15 cellular contexts compared by ENCODE assay signal in genomic region chr11:44306469-44307244, GRCh38. TPM values are rescaled to one million over a fixed set of nuclear protein-coding genes. Genes with fewer than 3 reads are reported as not detected.
A peak's percentile ranks its signal among the peaks of the same experiment; 100 is the strongest.
DNase-seq lines count a peak whose midpoint lies in the region; ATAC-seq and TF ChIP-seq lines count a peak whose summit lies in the region.
"Had no signal": no experiment of that assay in that cellular context is flagged by ENCODE, and none has a peak within 500 bp of the region (broad histone marks: within the 10 kb centered on the region; RNA-seq: fewer than 3 reads in every experiment).

No MANE protein-coding gene starts in this region.

- no peak for ATAC-seq in activated T-cell treated with anti-CD3 and anti-CD28 coated beads, Interleukin-2, amount 50 U/mL, for 72 hours (replicated peaks in 1 of 2)
- no peak for ATAC-seq in stimulated activated naive B cell treated with anti-CD40 and anti-IgM and Interleukin-4, amounts not matched to agents 10 μg/mL and 1 μg/mL and 100 μg/mL, for 72 hours (replicated peaks)
- ATAC-seq in GM18870 (IDR thresholded peaks at IDR 0.05; ENCODE audit: unreplicated experiment) = no peak
- ATAC-seq: right cardiac atrium had no signal

- CTCF ChIA-PET in activated CD4-positive, alpha-beta memory T cell treated with anti-CD3 and anti-CD28 coated beads for 36 hours (lab: Charles Lee) = no interaction called here

- TF ChIP-seq CTCF in tibial nerve (IDR thresholded peaks at IDR 0.05) = no peak

- peaks cover 90% of the 10 kb centered on the region for H3K27me3 Mint-ChIP-seq in activated T-cell treated with anti-CD3 and anti-CD28 coated beads, Interleukin-2, amount 50 U/mL, for 72 hours (ENCODE audit: low read depth)
- H3K27me3 Mint-ChIP-seq in activated CD4-positive, alpha-beta memory T cell treated with anti-CD3 and anti-CD28 coated beads for 36 hours = peaks cover 84% of the 10 kb centered on the region
- peaks cover 93 to 94% of the 10 kb centered on the region in 2 donors for H3K27me3 Mint-ChIP-seq in stimulated activated naive B cell treated with anti-CD40 and anti-IgM and Interleukin-4, amounts not matched to agents 10 μg/mL and 1 μg/mL and 100 μg/mL, for 72 hours

- H3K27ac ChIP-seq in tibial nerve = no peak overlapping the region
- H3K27ac ChIP-seq: GM23248, uterus had no signal

- H3K9me3 Mint-ChIP-seq in activated T-cell treated with anti-CD3 and anti-CD28 coated beads, Interleukin-2, amount 50 U/mL, for 72 hours = no peaks in the 10 kb centered on the region
- H3K9me3 Mint-ChIP-seq in activated CD4-positive, alpha-beta memory T cell treated with anti-CD3 and anti-CD28 coated beads for 36 hours = no peaks in the 10 kb centered on the region
- H3K9me3 Mint-ChIP-seq in stimulated activated naive B cell treated with anti-CD40 and anti-IgM and Interleukin-4, amounts not matched to agents 10 μg/mL and 1 μg/mL and 100 μg/mL, for 72 hours = no peaks in the 10 kb centered on the region

- WGBS in tibial nerve, 2 donors = 66 to 81% methylated on average over 20 of the region's 20 CpGs

- no peaks in the 10 kb centered on the region for H3K36me3 ChIP-seq in tibial nerve
- H3K36me3 ChIP-seq: uterus had no signal

- peaks cover 0 to 65% (median 22%) of the 10 kb centered on the region in 4 donors for H3K4me1 ChIP-seq in tibial nerve

- TF ChIP-seq EP300 in tibial nerve (IDR thresholded peaks at IDR 0.05) = no peak

- H3K4me3 ChIP-seq in iPS-18c (ENCODE audit: insufficient read depth, low read depth, low read length) (peak overlapping the region; percentile 20), tibial nerve (peak overlapping the region in 1 of 4 donors; percentile 58)

- H3K9me3 ChIP-seq in iPS-18c (ENCODE audit: control insufficient read depth, insufficient read depth, low read length) (peaks cover 8% of the 10 kb centered on the region), tibial nerve (no peaks in the 10 kb centered on the region)
- H3K9me3 ChIP-seq: uterus had no signal

- peaks cover 0 to 97% of the 10 kb centered on the region in 2 donors for H3K27me3 ChIP-seq in tibial nerve

- peak overlapping the region; percentile 91 to 96 for H3K4me3 Mint-ChIP-seq in activated T-cell treated with anti-CD3 and anti-CD28 coated beads, Interleukin-2, amount 50 U/mL, for 72 hours
- peak overlapping the region; percentile 25 for H3K4me3 Mint-ChIP-seq in activated CD4-positive, alpha-beta memory T cell treated with anti-CD3 and anti-CD28 coated beads for 36 hours
- H3K4me3 Mint-ChIP-seq in stimulated activated naive B cell treated with anti-CD40 and anti-IgM and Interleukin-4, amounts not matched to agents 10 μg/mL and 1 μg/mL and 100 μg/mL, for 72 hours = peak overlapping the region; percentile 87 to 89

- peak overlapping the region; percentile 55 for H3K27ac Mint-ChIP-seq in activated T-cell treated with anti-CD3 and anti-CD28 coated beads, Interleukin-2, amount 50 U/mL, for 72 hours
- H3K27ac Mint-ChIP-seq in activated CD4-positive, alpha-beta memory T cell treated with anti-CD3 and anti-CD28 coated beads for 36 hours = no peak overlapping the region
- H3K27ac Mint-ChIP-seq in stimulated activated naive B cell treated with anti-CD40 and anti-IgM and Interleukin-4, amounts not matched to agents 10 μg/mL and 1 μg/mL and 100 μg/mL, for 72 hours = peak overlapping the region; percentile 51

- intact Hi-C loops in activated CD4-positive, alpha-beta memory T cell treated with anti-CD3 and anti-CD28 coated beads for 36 hours (cut with micrococcal nuclease) = no loop called here

- DNase-seq in activated T-cell treated with anti-CD3 and anti-CD28 coated beads, Interleukin-2, amount 50 U/mL, for 72 hours = no peak
- no peak for DNase-seq in activated T-cell treated with anti-CD3 and anti-CD28 coated beads, Interleukin-2, amount 50 U/mL, for 1 hour
- no peak for DNase-seq in activated CD4-positive, alpha-beta memory T cell treated with anti-CD3 and anti-CD28 coated beads for 36 hours
- DNase-seq in stimulated activated naive B cell treated with anti-CD40 and anti-IgM and Interleukin-4, amounts not matched to agents 10 μg/mL and 1 μg/mL and 100 μg/mL, for 72 hours = no peak
- DNase-seq in GM03348 (ENCODE audit: low spot score) = no peak
- no peak for DNase-seq in tibial nerve (ENCODE audit: low spot score in 2 of 2)
- DNase-seq: GM23248, NCI-H1417, NCI-H526 treated with DMSO at 0.1 percent for 48 hours, right cardiac atrium, Right ventricle myocardium superior, uterus had no signal

- no peak for TF ChIP-seq POLR2A in tibial nerve (IDR thresholded peaks at IDR 0.05)

- peaks cover 26% of the 10 kb centered on the region for H3K4me1 Mint-ChIP-seq in activated T-cell treated with anti-CD3 and anti-CD28 coated beads, Interleukin-2, amount 50 U/mL, for 72 hours (ENCODE audit: low read depth)
- peaks cover 34% of the 10 kb centered on the region for H3K4me1 Mint-ChIP-seq in activated CD4-positive, alpha-beta memory T cell treated with anti-CD3 and anti-CD28 coated beads for 36 hours (ENCODE audit: low read depth)
- peaks cover 36 to 60% of the 10 kb centered on the region in 2 donors for H3K4me1 Mint-ChIP-seq in stimulated activated naive B cell treated with anti-CD40 and anti-IgM and Interleukin-4, amounts not matched to agents 10 μg/mL and 1 μg/mL and 100 μg/mL, for 72 hours

- POLR2A ChIA-PET in activated CD4-positive, alpha-beta memory T cell treated with anti-CD3 and anti-CD28 coated beads for 36 hours (lab: Charles Lee) = no interaction called here

- no peaks in the 10 kb centered on the region for H3K36me3 Mint-ChIP-seq in activated T-cell treated with anti-CD3 and anti-CD28 coated beads, Interleukin-2, amount 50 U/mL, for 72 hours (ENCODE audit: insufficient read depth in 2 of 2)
- no peaks in the 10 kb centered on the region for H3K36me3 Mint-ChIP-seq in activated CD4-positive, alpha-beta memory T cell treated with anti-CD3 and anti-CD28 coated beads for 36 hours
- H3K36me3 Mint-ChIP-seq in stimulated activated naive B cell treated with anti-CD40 and anti-IgM and Interleukin-4, amounts not matched to agents 10 μg/mL and 1 μg/mL and 100 μg/mL, for 72 hours = peaks cover 0 to 4% of the 10 kb centered on the region in 2 donors

RNA-seq across cellular contexts. Expression of gene ALX4, which starts 3.3 kb away (rescaled TPM):
- not detected for total RNA-seq in activated T-cell treated with anti-CD3 and anti-CD28 coated beads, Interleukin-2, amount 50 U/mL, for 72 hours
- total RNA-seq in activated CD4-positive, alpha-beta memory T cell treated with anti-CD3 and anti-CD28 coated beads for 36 hours = not detected
- total RNA-seq in tibial nerve = under 1 TPM in 3 of 4 donors, not detected in 1; under 0.01 to 0.30 (median 0.22) TPM
- total RNA-seq: GM23248, mononuclear cell, right cardiac atrium had no signal

Comparison
In these comparisons a context has a peak if more than half of its experiments do, and no peak if none do; other contexts are left out.
1. H3K4me3 Mint-ChIP-seq: peak in every context shown above with its lines; median percentile 94 in activated T-cell treated with anti-CD3 and anti-CD28 coated beads, Interleukin-2, amount 50 U/mL, for 72 hours; 88 in stimulated activated naive B cell treated with anti-CD40 and anti-IgM and Interleukin-4, amounts not matched to agents 10 μg/mL and 1 μg/mL and 100 μg/mL, for 72 hours; 25 in activated CD4-positive, alpha-beta memory T cell treated with anti-CD3 and anti-CD28 coated beads for 36 hours.